ENCODE assay signal across 2 cellular contexts in the genomic region with DNA sequence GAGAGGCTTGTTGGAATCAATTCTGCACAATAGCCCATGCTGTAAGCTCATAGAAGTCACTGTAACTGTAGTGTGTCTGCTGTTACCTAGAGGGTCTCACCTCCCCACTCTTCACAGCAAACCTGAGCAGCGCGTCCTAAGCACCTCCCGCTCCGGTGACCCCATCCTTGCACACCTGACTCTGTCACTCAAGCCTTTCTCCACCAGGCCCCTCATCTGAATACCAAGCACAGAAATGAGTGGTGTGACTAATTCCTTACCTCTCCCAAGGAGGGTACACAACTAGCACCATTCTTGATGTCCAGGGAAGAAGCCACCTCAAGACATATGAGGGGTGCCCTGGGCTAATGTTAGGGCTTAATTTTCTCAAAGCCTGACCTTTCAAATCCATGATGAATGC.
TF ChIP-seq lines count a peak whose summit lies in the region.

No MANE protein-coding gene starts in this region.

TF ChIP-seq in HEK293, 187 proteins besides CTCF, POLR2A, EP300 and RAD21 (continued from another document):
- TF ChIP-seq ZNF677 (tag by site-specific recombination; IDR thresholded peaks at IDR 0.05) (no peak), SALL2 (tag by site-specific recombination; IDR thresholded peaks at IDR 0.05; ENCODE audit: borderline replicate concordance) (no peak)

TF ChIP-seq in HepG2, 621 proteins besides CTCF, POLR2A, EP300 and RAD21 (continued from another document):
- no peak for TF ChIP-seq ZFP41 (CRISPR knock-in tag; IDR thresholded peaks at IDR 0.05; ENCODE audit: borderline replicate concordance)
